ENCODE assay signal across 16 cellular contexts in the genomic region with DNA sequence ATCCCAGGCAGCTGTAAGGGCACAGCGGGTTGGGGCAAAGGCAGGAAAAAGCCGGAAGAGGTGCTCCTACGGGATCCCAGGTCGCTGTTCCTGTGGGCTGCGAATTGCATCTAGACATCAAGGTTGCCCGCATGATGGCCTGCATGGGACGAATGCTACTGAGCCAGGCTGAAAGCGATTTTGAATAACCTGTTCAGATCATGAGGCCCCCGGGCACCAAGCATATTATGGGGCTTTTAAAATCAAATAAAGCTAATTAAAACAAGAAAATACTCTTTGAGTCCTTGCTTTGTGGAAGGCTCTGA. TPM values are rescaled to one million over a fixed set of nuclear protein-coding genes. Genes with fewer than 3 reads are reported as not detected.
A peak's percentile ranks its signal among the peaks of the same experiment; 100 is the strongest.
DNase-seq lines count a peak whose midpoint lies in the region; ATAC-seq and TF ChIP-seq lines count a peak whose summit lies in the region.
"Had no signal": no experiment of that assay in that cellular context is flagged by ENCODE, and none has a peak within 500 bp of the region (broad histone marks: within the 10 kb centered on the region; RNA-seq: fewer than 3 reads in every experiment).

No MANE protein-coding gene starts in this region.

- H3K27me3 ChIP-seq in right atrium auricular region, result no peaks in the 10 kb centered on the region

- no peaks in the 10 kb centered on the region for H3K36me3 ChIP-seq in right atrium auricular region
- H3K36me3 ChIP-seq: SJCRH30 had no signal

- TF ChIP-seq CTCF in activated B cell treated with CpG ODN at 0.5 μM for 24 hours (IDR thresholded peaks at IDR 0.05) (no peak), right atrium auricular region (IDR thresholded peaks at IDR 0.05) (no peak)

- no peak overlapping the region for H3K4me3 Mint-ChIP-seq in activated B cell treated with CpG ODN at 0.5 μM for 24 hours
- H3K4me3 Mint-ChIP-seq: CD14-positive monocyte had no signal

- CTCF ChIA-PET in activated B cell treated with CpG ODN at 0.5 μM for 24 hours (lab: Charles Lee), result no interaction called here

- H3K4me1 ChIP-seq in right atrium auricular region, result peaks cover 0 to 71% of the 10 kb centered on the region in 2 donors
- H3K4me1 ChIP-seq: SJCRH30 had no signal

- no peaks in the 10 kb centered on the region for H3K9me3 Mint-ChIP-seq in activated B cell treated with CpG ODN at 0.5 μM for 24 hours

- H3K27ac ChIP-seq in right atrium auricular region, result peak overlapping the region; percentile 84 to 91
- H3K27ac ChIP-seq: SJCRH30 had no signal

- no peaks in the 10 kb centered on the region for H3K9me3 ChIP-seq in right atrium auricular region
- H3K9me3 ChIP-seq: SJCRH30 had no signal

- POLR2A ChIA-PET in activated B cell treated with CpG ODN at 0.5 μM for 24 hours (lab: Charles Lee), result no interaction called here

- H3K36me3 Mint-ChIP-seq in activated B cell treated with CpG ODN at 0.5 μM for 24 hours (ENCODE audit: low read depth), result no peaks in the 10 kb centered on the region
- H3K36me3 Mint-ChIP-seq: CD14-positive monocyte had no signal

- peaks cover 8% of the 10 kb centered on the region for H3K4me1 Mint-ChIP-seq in activated B cell treated with CpG ODN at 0.5 μM for 24 hours

- H3K4me3 ChIP-seq in right atrium auricular region, result no peak overlapping the region
- H3K4me3 ChIP-seq: SJCRH30 had no signal

- ATAC-seq in activated B cell treated with CpG ODN at 0.5 μM for 24 hours (ENCODE audit: low read depth) (no peak), HG03378 (IDR thresholded peaks at IDR 0.05; ENCODE audit: unreplicated experiment) (no peak), HG03196 (IDR thresholded peaks at IDR 0.05; ENCODE audit: unreplicated experiment) (no peak)

- intact Hi-C loops in activated B cell treated with CpG ODN at 0.5 μM for 24 hours (cut with micrococcal nuclease), result no loop called here
- intact Hi-C loops in posterior vena cava (cut with DNase I), result no loop called here

- DNase-seq in activated naive CD4-positive, alpha-beta T cell treated with anti-CD3 and anti-CD28 coated beads, Interleukin-2, amount 50 U/mL, for 16 hours, result peak; percentile 5
- DNase-seq in activated naive CD4-positive, alpha-beta T cell (lab: John Stamatoyannopoulos, UW), result no peak
- DNase-seq in activated B cell treated with CpG ODN at 0.5 μM for 24 hours, result peak; percentile 11
- DNase-seq in right atrium auricular region (ENCODE audit: low spot score), result peak; percentile 42
- DNase-seq in posterior vena cava (ENCODE audit: low spot score), result peak; percentile 57
- no peak for DNase-seq in DMS153 treated with DMSO at 0.1 percent for 48 hours (lab: John Stamatoyannopoulos, UW; ENCODE audit: unreplicated experiment)
- DNase-seq: ACHN, DND-41, KBM-7, NCI-H1105, NCI-H2081, NCI-H446 treated with DMSO at 0.1 percent for 48 hours had no signal

- peaks cover 18% of the 10 kb centered on the region for H3K27me3 Mint-ChIP-seq in activated B cell treated with CpG ODN at 0.5 μM for 24 hours

- no peak overlapping the region for H3K27ac Mint-ChIP-seq in activated B cell treated with CpG ODN at 0.5 μM for 24 hours
- H3K27ac Mint-ChIP-seq: CD14-positive monocyte had no signal

RNA-seq across cellular contexts. Expression of a gene that starts 37.1 kb away (rescaled TPM):
- total RNA-seq in activated B cell treated with CpG ODN at 0.5 μM for 24 hours, result 0.17 and 0.58 TPM in 2 replicates
- total RNA-seq in right atrium auricular region, result 10 to 100 TPM; 79.9 to 84.7 TPM
- total RNA-seq in posterior vena cava, result 1 to 10 TPM; 1.2 to 3.5 TPM

Comparison
In these comparisons a context has a peak if more than half of its experiments do, and no peak if none do; other contexts are left out.
1. DNase-seq: peak in activated naive CD4-positive, alpha-beta T cell treated with anti-CD3 and anti-CD28 coated beads, Interleukin-2, amount 50 U/mL, for 16 hours (single experiment), activated B cell treated with CpG ODN at 0.5 μM for 24 hours (single experiment), right atrium auricular region (single experiment) and posterior vena cava (single experiment); none in activated naive CD4-positive, alpha-beta T cell (0 of 4) and DMS153 treated with DMSO at 0.1 percent for 48 hours (single experiment).
2. RNA of a gene that starts 37.1 kb away (total RNA-seq): 79.9 to 84.7 TPM in right atrium auricular region; 1.2 to 3.5 TPM in posterior vena cava and 0.17 to 0.58 TPM in activated B cell treated with CpG ODN at 0.5 μM for 24 hours; every median in the first group is over 10 times any median in the second.